13 cellular contexts compared by ENCODE assay signal in genomic region chr1:5770981-5771765, GRCh38.
DNase-seq lines count a peak whose midpoint lies in the region; FAIRE-seq and TF ChIP-seq lines count a peak whose summit lies in the region.
"Had no signal": no experiment of that assay in that cellular context is flagged by ENCODE, and none has a peak within 500 bp of the region (broad histone marks: within the 10 kb centered on the region; RNA-seq: fewer than 3 reads in every experiment).

No MANE protein-coding gene starts in this region.

- no peak overlapping the region for H3K27ac ChIP-seq in GM23248
- H3K27ac ChIP-seq in dorsolateral prefrontal cortex, result peak overlapping the region in 7 of 59 donors; percentile 21 to 70 (median 40)
- no peak overlapping the region for H3K27ac ChIP-seq in parathyroid adenoma
- no peak overlapping the region for H3K27ac ChIP-seq in kidney (ENCODE audit: low read depth in 2 of 2, low read length in 2 of 2)
- H3K27ac ChIP-seq in tibial nerve, result peak overlapping the region in 1 of 4 donors; percentile 38
- H3K27ac ChIP-seq in uterus, result no peak overlapping the region
- H3K27ac ChIP-seq: upper lobe of right lung had no signal

- no peak overlapping the region for H3K9ac ChIP-seq in GM23248
- H3K9ac ChIP-seq in parathyroid adenoma, result no peak overlapping the region
- H3K9ac ChIP-seq in kidney (ENCODE audit: low read length in 2 of 2), result no peak overlapping the region

- intact Hi-C loops in dorsolateral prefrontal cortex (cut with DNase I), result no loop called here
- intact Hi-C loops in kidney (cut with DNase I), result no loop called here
- intact Hi-C loops in uterus (cut with DNase I; ENCODE audit: low total_unique reads), result no loop called here
- intact Hi-C loops in activated CD4-positive, alpha-beta memory T cell treated with anti-CD3 and anti-CD28 coated beads for 36 hours (cut with micrococcal nuclease), result no loop called here

- H3K4me1 ChIP-seq in GM23248 (ENCODE audit: insufficient read depth) (no peaks in the 10 kb centered on the region), parathyroid adenoma (no peaks in the 10 kb centered on the region), kidney (ENCODE audit: control insufficient read depth in 1 of 2, insufficient read depth in 1 of 2, low read depth in 1 of 2, low read length in 2 of 2) (no peaks in the 10 kb centered on the region), tibial nerve (peaks cover 0 to 27% (median 0%) of the 10 kb centered on the region in 4 donors), uterus (no peaks in the 10 kb centered on the region)
- H3K4me1 ChIP-seq: upper lobe of right lung had no signal

- TF ChIP-seq EP300 in tibial nerve (IDR thresholded peaks at IDR 0.05), result no peak

- TF ChIP-seq CTCF in dorsolateral prefrontal cortex (IDR thresholded peaks at IDR 0.05 in 54 of 56, conservative IDR thresholded peaks at IDR 0.05 in 2 of 56; ENCODE audit: low read depth in 1 of 56, partially characterized antibody in 56 of 56) (no peak), parathyroid adenoma (IDR thresholded peaks at IDR 0.05) (no peak), kidney (IDR thresholded peaks at IDR 0.05; ENCODE audit: borderline replicate concordance, extremely low read depth, insufficient read depth) (no peak), tibial nerve (IDR thresholded peaks at IDR 0.05) (no peak), uterus (IDR thresholded peaks at IDR 0.05) (no peak)

- CTCF ChIA-PET in activated CD4-positive, alpha-beta memory T cell treated with anti-CD3 and anti-CD28 coated beads for 36 hours (lab: Charles Lee), result no interaction called here

- H3K4me3 Mint-ChIP-seq in activated CD4-positive, alpha-beta memory T cell treated with anti-CD3 and anti-CD28 coated beads for 36 hours, result no peak overlapping the region
- H3K4me3 Mint-ChIP-seq: activated B cell treated with CpG ODN at 0.5 μM for 24 hours; activated naive CD8-positive, alpha-beta T cell had no signal

- H3K4me3 ChIP-seq in GM23248 (no peak overlapping the region), dorsolateral prefrontal cortex (peak overlapping the region in 41 of 59 donors; percentile 4 to 51 (median 32)), parathyroid adenoma (ENCODE audit: low read depth, low read length) (no peak overlapping the region), kidney (ENCODE audit: low read length in 2 of 2) (no peak overlapping the region), tibial nerve (peak overlapping the region in 1 of 4 donors; percentile 30), uterus (no peak overlapping the region)
- H3K4me3 ChIP-seq: upper lobe of right lung had no signal

- H3K4me2 ChIP-seq in GM23248 (ENCODE audit: unreplicated experiment) (no peak overlapping the region), parathyroid adenoma (ENCODE audit: low read length) (no peak overlapping the region)

- H3K9me3 Mint-ChIP-seq in activated CD4-positive, alpha-beta memory T cell treated with anti-CD3 and anti-CD28 coated beads for 36 hours, result no peaks in the 10 kb centered on the region
- H3K9me3 Mint-ChIP-seq: activated B cell treated with CpG ODN at 0.5 μM for 24 hours had no signal

- no peaks in the 10 kb centered on the region for H3F3A ChIP-seq in GM23248 (ENCODE audit: insufficient read depth)

- H3K79me2 ChIP-seq in GM23248 (ENCODE audit: insufficient read depth), result no peaks in the 10 kb centered on the region
- H3K79me2 ChIP-seq in parathyroid adenoma, result no peaks in the 10 kb centered on the region

- DNase-seq in GM23248 (peak; percentile 6), NCI-H524 treated with DMSO at 0.1 percent for 48 hours (lab: John Stamatoyannopoulos, UW) (peak; percentile 81), dorsolateral prefrontal cortex (peak in 5 of 10 donors; percentile 21 to 69 (median 59)), kidney (no peak), tibial nerve (ENCODE audit: low spot score in 2 of 2) (no peak), uterus (no peak)
- DNase-seq in activated CD4-positive, alpha-beta memory T cell treated with anti-CD3 and anti-CD28 coated beads for 36 hours, result no peak
- DNase-seq: activated B cell treated with CpG ODN at 0.5 μM for 24 hours, mesenchymal stem cell, NCI-H2029, upper lobe of right lung had no signal

- TF ChIP-seq POLR2A in tibial nerve (IDR thresholded peaks at IDR 0.05) (no peak), uterus (IDR thresholded peaks at IDR 0.05) (no peak)

- H3K36me3 ChIP-seq in GM23248 (ENCODE audit: low read depth), result no peaks in the 10 kb centered on the region
- H3K36me3 ChIP-seq in parathyroid adenoma (ENCODE audit: control insufficient read depth, insufficient read depth, low read length), result no peaks in the 10 kb centered on the region
- no peaks in the 10 kb centered on the region for H3K36me3 ChIP-seq in kidney (ENCODE audit: control insufficient read depth in 1 of 2, insufficient read depth in 2 of 2, low read length in 2 of 2)
- no peaks in the 10 kb centered on the region for H3K36me3 ChIP-seq in tibial nerve
- no peaks in the 10 kb centered on the region for H3K36me3 ChIP-seq in uterus
- H3K36me3 ChIP-seq: upper lobe of right lung had no signal

- POLR2A ChIA-PET in activated CD4-positive, alpha-beta memory T cell treated with anti-CD3 and anti-CD28 coated beads for 36 hours (lab: Charles Lee), result no interaction called here

- no peak for FAIRE-seq in kidney (lab: Jason Lieb, UNC)

- H3K27me3 Mint-ChIP-seq in activated CD4-positive, alpha-beta memory T cell treated with anti-CD3 and anti-CD28 coated beads for 36 hours, result peaks cover 26% of the 10 kb centered on the region

- no peaks in the 10 kb centered on the region for H4K20me1 ChIP-seq in GM23248 (ENCODE audit: insufficient read depth)

- H2AFZ ChIP-seq in GM23248 (no peak overlapping the region), parathyroid adenoma (peak overlapping the region; percentile 62)

- no peak overlapping the region for H3K27ac Mint-ChIP-seq in activated CD4-positive, alpha-beta memory T cell treated with anti-CD3 and anti-CD28 coated beads for 36 hours
- H3K27ac Mint-ChIP-seq: activated B cell treated with CpG ODN at 0.5 μM for 24 hours; activated naive CD8-positive, alpha-beta T cell had no signal

- H3K27me3 ChIP-seq in GM23248 (replicated peaks; ENCODE audit: insufficient read depth) (no peaks in the 10 kb centered on the region), dorsolateral prefrontal cortex (peaks cover 0 to 18% (median 0%) of the 10 kb centered on the region in 45 donors), parathyroid adenoma (ENCODE audit: control insufficient read depth, insufficient read depth, low read length) (no peaks in the 10 kb centered on the region), tibial nerve (peaks cover 0 to 20% of the 10 kb centered on the region in 2 donors), uterus (no peaks in the 10 kb centered on the region)

- peaks cover 3% of the 10 kb centered on the region for H3K4me1 Mint-ChIP-seq in activated CD4-positive, alpha-beta memory T cell treated with anti-CD3 and anti-CD28 coated beads for 36 hours (ENCODE audit: low read depth)
- H3K4me1 Mint-ChIP-seq: activated B cell treated with CpG ODN at 0.5 μM for 24 hours had no signal

- H3K36me3 Mint-ChIP-seq in activated CD4-positive, alpha-beta memory T cell treated with anti-CD3 and anti-CD28 coated beads for 36 hours, result no peaks in the 10 kb centered on the region
- H3K36me3 Mint-ChIP-seq: activated naive CD8-positive, alpha-beta T cell had no signal

- no peaks in the 10 kb centered on the region for H3K9me3 ChIP-seq in GM23248 (ENCODE audit: low read depth)
- no peaks in the 10 kb centered on the region for H3K9me3 ChIP-seq in parathyroid adenoma (ENCODE audit: control insufficient read depth, low read length)
- H3K9me3 ChIP-seq in kidney (ENCODE audit: control insufficient read depth in 1 of 2, low read length in 2 of 2), result no peaks in the 10 kb centered on the region
- H3K9me3 ChIP-seq in tibial nerve, result no peaks in the 10 kb centered on the region
- H3K9me3 ChIP-seq in uterus, result no peaks in the 10 kb centered on the region
- H3K9me3 ChIP-seq: upper lobe of right lung had no signal

- no peaks in the 10 kb centered on the region for H3K9me2 ChIP-seq in GM23248 (ENCODE audit: insufficient read depth)

- in situ Hi-C loops in GM23248 (cut with MboI), result no loop called here

- 4 to 5% methylated on average over 23 of the region's 23 CpGs for WGBS in GM23248 (ENCODE audit: low coverage in 1 of 2, low lambda C conversion rate in 2 of 2, missing lambda C conversion rate in 2 of 2), 2 experiments
- 31 to 38% methylated on average over 15 to 23 of the region's 23 CpGs for WGBS in tibial nerve, 2 donors

Comparison
In these comparisons a context has a peak if more than half of its experiments do, and no peak if none do; other contexts are left out.
1. DNase-seq: peak in GM23248 (single experiment) and NCI-H524 treated with DMSO at 0.1 percent for 48 hours (single experiment); none in kidney (single experiment), tibial nerve (0 of 2), uterus (0 of 2) and activated CD4-positive, alpha-beta memory T cell treated with anti-CD3 and anti-CD28 coated beads for 36 hours (single experiment).
2. H3K4me3 ChIP-seq: peak in dorsolateral prefrontal cortex (41 of 59); none in GM23248 (single experiment), parathyroid adenoma (single experiment), kidney (0 of 2) and uterus (0 of 2).